In the genomic region with DNA sequence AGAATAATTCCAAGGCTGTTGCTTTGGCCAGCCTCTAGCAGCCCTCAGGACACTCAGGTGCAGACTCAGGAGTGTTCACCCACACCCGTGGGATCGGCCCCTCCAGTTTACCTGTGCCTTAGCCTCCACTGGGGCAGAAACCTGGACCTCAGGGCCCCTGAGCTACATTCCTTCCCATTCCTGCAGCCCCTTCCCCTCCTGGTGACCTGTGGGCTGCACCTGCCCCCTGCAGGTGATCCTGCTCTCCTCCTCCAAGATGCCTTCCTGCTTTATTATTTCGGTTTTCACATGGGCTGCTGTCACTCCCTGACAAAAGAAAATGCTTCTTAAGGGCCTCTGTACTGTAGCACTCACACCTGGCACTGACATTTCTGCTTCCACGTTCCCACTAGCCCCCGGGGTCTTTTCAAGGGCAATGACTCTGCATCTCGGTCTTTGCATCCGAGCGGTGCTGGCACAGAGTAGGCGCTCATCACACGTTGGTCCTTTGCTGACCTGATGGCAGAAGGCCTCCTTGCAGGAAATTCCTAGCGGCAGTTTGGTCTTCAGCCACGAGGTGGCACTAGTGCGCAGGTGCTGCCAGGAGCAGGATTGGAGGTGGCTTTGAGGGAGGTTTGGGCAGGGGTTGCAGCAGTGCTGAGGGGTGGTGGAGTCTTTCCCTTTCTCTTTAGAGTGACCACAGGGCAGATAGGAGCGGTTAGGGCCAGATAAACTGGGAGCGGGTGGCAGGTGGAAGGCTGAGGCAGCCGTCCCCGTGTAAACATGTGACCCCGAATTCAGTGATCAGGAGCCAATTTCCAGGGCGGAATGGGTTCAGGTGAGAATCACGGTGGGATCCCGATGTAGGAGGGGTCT, we compare ENCODE assay signal across 8 cellular contexts. TPM values are rescaled to one million over a fixed set of nuclear protein-coding genes. Genes with fewer than 3 reads are reported as not detected.
DNase-seq lines count a peak whose midpoint lies in the region; ATAC-seq and TF ChIP-seq lines count a peak whose summit lies in the region.

No MANE protein-coding gene starts in this region.

- TF ChIP-seq CTCF in GM12875 (IDR thresholded peaks at IDR 0.05; ENCODE audit: borderline replicate concordance, insufficient read depth, low read depth, low read length) (peak; percentile 90), adrenal gland (IDR thresholded peaks at IDR 0.05) (peak; percentile 62 to 90 (median 72)), hepatocyte (IDR thresholded peaks at IDR 0.05; ENCODE audit: poor library complexity) (peak; percentile 84)

- H3K9me2 ChIP-seq in hepatocyte (replicated peaks; ENCODE audit: insufficient read depth) = no peaks in the 10 kb centered on the region

- no peak overlapping the region for H3K4me3 ChIP-seq in GM12875 (ENCODE audit: low read depth, low read length)
- no peak overlapping the region for H3K4me3 ChIP-seq in adrenal gland
- H3K4me3 ChIP-seq in hepatocyte = no peak overlapping the region
- no peak overlapping the region for H3K4me3 ChIP-seq in skeletal muscle satellite cell (ENCODE audit: low read length)

- WGBS in adrenal gland, 4 donors = 7 to 14% (median 12%) methylated on average over 21 of the region's 21 CpGs
- WGBS in hepatocyte (ENCODE audit: low lambda C conversion rate, missing lambda C conversion rate) = 31% methylated on average over 21 of the region's 21 CpGs

- H2AFZ ChIP-seq in hepatocyte = no peak overlapping the region

- peaks cover 10% of the 10 kb centered on the region for H3K4me1 Mint-ChIP-seq in T-helper 17 cell

- intact Hi-C loops in adrenal gland (cut with DNase I) = no loop called here

- peaks cover 39% of the 10 kb centered on the region for H3K27me3 Mint-ChIP-seq in T-helper 17 cell

- peaks cover 2% of the 10 kb centered on the region for H3K36me3 Mint-ChIP-seq in T-helper 17 cell (ENCODE audit: low read depth)

- H3K36me3 ChIP-seq in adrenal gland (replicated peaks in 1 of 2) = no peaks in the 10 kb centered on the region
- H3K36me3 ChIP-seq in hepatocyte (replicated peaks; ENCODE audit: insufficient read depth, low read depth) = no peaks in the 10 kb centered on the region
- no peaks in the 10 kb centered on the region for H3K36me3 ChIP-seq in skeletal muscle satellite cell (ENCODE audit: insufficient read depth, low read length)

- no peak overlapping the region for H3K27ac ChIP-seq in adrenal gland
- H3K27ac ChIP-seq in hepatocyte = no peak overlapping the region

- H3K4me1 ChIP-seq in adrenal gland (replicated peaks in 1 of 2) (no peaks in the 10 kb centered on the region), hepatocyte (ENCODE audit: insufficient read depth) (no peaks in the 10 kb centered on the region), skeletal muscle satellite cell (ENCODE audit: control insufficient read depth, insufficient read depth, low read length) (no peaks in the 10 kb centered on the region)

- DNase-seq in NCI-H1092 treated with DMSO at 0.1 percent for 48 hours (lab: John Stamatoyannopoulos, UW) (peak; percentile 51), T-helper 17 cell (peak; percentile 51 to 80 (median 53)), adrenal gland (peak; percentile 63 to 85 (median 71)), hepatocyte (ENCODE audit: low spot score) (peak; percentile 79)

- H3K9ac ChIP-seq in skeletal muscle satellite cell (ENCODE audit: low read depth, low read length) = no peak overlapping the region

- peak; percentile 68 for ATAC-seq in T-helper 17 cell
- no peak for ATAC-seq in GM21360 (IDR thresholded peaks at IDR 0.05; ENCODE audit: unreplicated experiment)
- ATAC-seq in GM21737 (IDR thresholded peaks at IDR 0.05; ENCODE audit: unreplicated experiment) = no peak

- H3K27ac Mint-ChIP-seq in T-helper 17 cell = no peak overlapping the region

- no peaks in the 10 kb centered on the region for H3K79me2 ChIP-seq in hepatocyte

- H3K9me3 ChIP-seq in T-helper 17 cell (ENCODE audit: control insufficient read depth, low read length, poor library complexity, severe bottlenecking) = no peaks in the 10 kb centered on the region
- H3K9me3 ChIP-seq in adrenal gland (replicated peaks in 1 of 3) = no peaks in the 10 kb centered on the region
- no peaks in the 10 kb centered on the region for H3K9me3 ChIP-seq in hepatocyte (ENCODE audit: low read depth)
- H3K9me3 ChIP-seq in skeletal muscle satellite cell (replicated peaks; ENCODE audit: low read length) = no peaks in the 10 kb centered on the region

- TF ChIP-seq POLR2A in adrenal gland (IDR thresholded peaks at IDR 0.05) = no peak

- H3K4me3 Mint-ChIP-seq in T-helper 17 cell = peak overlapping the region; percentile 74

- no peaks in the 10 kb centered on the region for H4K20me1 ChIP-seq in hepatocyte (ENCODE audit: insufficient read depth, poor library complexity, severe bottlenecking)

- H3K27me3 ChIP-seq in adrenal gland (peaks cover 6% of the 10 kb centered on the region), hepatocyte (no peaks in the 10 kb centered on the region), skeletal muscle satellite cell (ENCODE audit: control insufficient read depth, insufficient read depth, low read length) (peaks cover 62% of the 10 kb centered on the region)

- H3K4me2 ChIP-seq in hepatocyte (no peak overlapping the region), skeletal muscle satellite cell (ENCODE audit: low read length) (peak overlapping the region; percentile 59)

RNA-seq across cellular contexts. Expression of gene ETV3, which starts 25.3 kb away (rescaled TPM):
- total RNA-seq in T-helper 17 cell = 10 to 100 TPM; 74.0 to 78.2 TPM
- 10 to 100 TPM in 5 of 8 donors, 1 to 10 TPM in 3; 6.1 to 18.7 (median 14.8) TPM for total RNA-seq in adrenal gland
- 1 to 10 TPM; 3.3 to 8.5 (median 4.9) TPM for polyA plus RNA-seq in adrenal gland
- 17.6 and 18.3 TPM in 2 replicates for total RNA-seq in hepatocyte
- polyA plus RNA-seq in hepatocyte = 8.0 and 8.4 TPM in 2 replicates
- 7.4 and 11.2 TPM in 2 replicates for total RNA-seq in skeletal muscle satellite cell (2012; rRNA removed)
